8 cellular contexts compared by ENCODE assay signal in genomic region chr20:32789896-32790750, GRCh38. TPM values are rescaled to one million over a fixed set of nuclear protein-coding genes. Genes with fewer than 3 reads are reported as not detected.
DNase-seq lines count a peak whose midpoint lies in the region; ATAC-seq and TF ChIP-seq lines count a peak whose summit lies in the region.

No MANE protein-coding gene starts in this region.

- H3K36me3 ChIP-seq in adrenal gland (replicated peaks in 1 of 2), result no peaks in the 10 kb centered on the region

- no peak for TF ChIP-seq POLR2A in adrenal gland (IDR thresholded peaks at IDR 0.05)

- WGBS in adrenal gland, 4 donors, result 62 to 79% (median 68%) methylated on average over 6 of the region's 6 CpGs

- H3K4me3 ChIP-seq in adrenal gland, result no peak overlapping the region
- no peak overlapping the region for H3K4me3 ChIP-seq in retinal pigment epithelial cell (ENCODE audit: low read length)

- H3K4me3 Mint-ChIP-seq in T-cell, result no peak overlapping the region

- H3K9me3 Mint-ChIP-seq in T-cell, result no peaks in the 10 kb centered on the region

- H3K4me1 Mint-ChIP-seq in T-cell, result peaks cover 39 to 41% (median 40%) of the 10 kb centered on the region in 3 donors

- no peaks in the 10 kb centered on the region for H3K9me3 ChIP-seq in adrenal gland (replicated peaks in 1 of 3)

- peak; percentile 56 to 81 (median 70) for ATAC-seq in T-cell (replicated peaks in 1 of 4)
- ATAC-seq in left cardiac atrium, result peak; percentile 81 to 85
- ATAC-seq in HG02571 (IDR thresholded peaks at IDR 0.05; ENCODE audit: unreplicated experiment), result no peak

- CTCF ChIA-PET in T-cell (lab: Charles Lee), result interaction anchor here (0.6 to 1.1 kb wide), 8 partner anchors 12 to 505 kb away, joined by 3 to 6 read pairs (median 3); no protein-coding TSS in a partner anchor

- peak; percentile 99 for TF ChIP-seq CTCF in C4-2B (conservative IDR thresholded peaks at IDR 0.05)
- peak; percentile 97 for TF ChIP-seq CTCF in GM20000 (IDR thresholded peaks at IDR 0.05; ENCODE audit: extremely low read depth, missing control alignments)
- TF ChIP-seq CTCF in adrenal gland (IDR thresholded peaks at IDR 0.05), result peak; percentile 94 to 99 (median 96)
- TF ChIP-seq CTCF in retinal pigment epithelial cell (conservative IDR thresholded peaks at IDR 0.05; ENCODE audit: low read depth, low read length), result peak; percentile 100

- intact Hi-C loops in adrenal gland (cut with DNase I), result loop anchor here (5.0 to 10.0 kb wide), 4 partner anchors 105 to 515 kb away; no protein-coding TSS in a partner anchor
- intact Hi-C loops in left cardiac atrium (cut with DNase I), result loop anchor here (5.0 to 10.0 kb wide), 5 partner anchors 87 to 505 kb away; no protein-coding TSS in a partner anchor

- no peak overlapping the region for H3K27ac ChIP-seq in C4-2B
- no peak overlapping the region for H3K27ac ChIP-seq in adrenal gland

- POLR2A ChIA-PET in T-cell (lab: Charles Lee), result no interaction called here

- no peaks in the 10 kb centered on the region for H3K27me3 ChIP-seq in adrenal gland

- H3K27ac Mint-ChIP-seq in T-cell, result no peak overlapping the region

- peak; percentile 84 for DNase-seq in GM20000 (ENCODE audit: low spot score)
- peak; percentile 41 for DNase-seq in NCI-H1105 (lab: John Stamatoyannopoulos, UW)
- peak; percentile 30 to 75 (median 61) for DNase-seq in T-cell
- peak; percentile 74 to 87 (median 79) for DNase-seq in adrenal gland
- DNase-seq in left cardiac atrium, result peak; percentile 78
- no peak for DNase-seq in retinal pigment epithelial cell (ENCODE audit: low read depth)

- H3K27me3 Mint-ChIP-seq in T-cell, result no peaks in the 10 kb centered on the region

- H3K4me1 ChIP-seq in adrenal gland (replicated peaks in 1 of 2), result no peaks in the 10 kb centered on the region

- no peaks in the 10 kb centered on the region for H3K36me3 Mint-ChIP-seq in T-cell

RNA-seq across cellular contexts. Expression of gene DNMT3B, which starts 27.9 kb away (rescaled TPM):
- total RNA-seq in T-cell (1 to 10 TPM in 2 of 5 donors, under 1 TPM in 3; 0.56 to 1.7 (median 0.95) TPM), adrenal gland (1 to 10 TPM in 3 of 8 donors, under 1 TPM in 4, not detected in 1; 0.12 to 1.6 (median 0.87) TPM), left cardiac atrium (under 1 TPM; 0.44 to 0.65 TPM)
- 1 to 10 TPM in 1 of 3 donors, under 1 TPM in 2; 0.44 to 2.0 (median 0.81) TPM for polyA plus RNA-seq in adrenal gland

RNA-seq across cellular contexts. Expression of gene MAPRE1, which starts 29.6 kb away (rescaled TPM):
- total RNA-seq in T-cell (100 to 1,000 TPM in 1 of 5 donors, 10 to 100 TPM in 4; 67.9 to 104 (median 77.8) TPM), adrenal gland (10 to 100 TPM; 47.5 to 88.8 (median 57.8) TPM), left cardiac atrium (10 to 100 TPM; 76.8 to 93.2 TPM)
- 10 to 100 TPM; 22.3 to 97.3 (median 22.4) TPM for polyA plus RNA-seq in adrenal gland

RNA-seq across cellular contexts. Expression of gene COMMD7, which starts 46.9 kb away (rescaled TPM):
- total RNA-seq in T-cell, result 10 to 100 TPM; 35.5 to 48.1 (median 37.4) TPM
- 10 to 100 TPM; 16.4 to 45.2 (median 35.8) TPM for total RNA-seq in adrenal gland
- 10 to 100 TPM; 41.7 to 58.6 (median 47.6) TPM for polyA plus RNA-seq in adrenal gland
- 10 to 100 TPM; 38.1 to 38.9 TPM for total RNA-seq in left cardiac atrium
